ENCODE assay signal across 13 cellular contexts in genomic region chr16:88356727-88357199, GRCh38. TPM values are rescaled to one million over a fixed set of nuclear protein-coding genes. Genes with fewer than 3 reads are reported as not detected.
"Had no signal": no experiment of that assay in that cellular context is flagged by ENCODE, and none has a peak within 500 bp of the region (broad histone marks: within the 10 kb centered on the region; RNA-seq: fewer than 3 reads in every experiment).

No MANE protein-coding gene starts in this region.

- ATAC-seq: effector memory CD8-positive, alpha-beta T cell; stimulated activated naive CD8-positive, alpha-beta T cell treated with anti-CD3 and anti-CD28 coated beads, Interleukin-15, Interleukin-2, amounts not matched to agents 100 U/mL and 50 U/mL, for 24 hours had no signal

- H3K27me3 ChIP-seq: hepatocyte had no signal

- H3K36me3 ChIP-seq: tibial artery, WERI-Rb-1 had no signal

- H3K4me3 ChIP-seq: hepatocyte, tibial artery had no signal

- H3K9me3 ChIP-seq: tibial artery had no signal

- H3K9me3 Mint-ChIP-seq: effector memory CD8-positive, alpha-beta T cell had no signal

- H3K4me3 Mint-ChIP-seq: activated naive CD8-positive, alpha-beta T cell; effector memory CD8-positive, alpha-beta T cell had no signal

- DNase-seq: activated CD4-positive, alpha-beta T cell treated with anti-CD3 and anti-CD28 coated beads for 1 hour; activated CD4-positive, alpha-beta T cell treated with anti-CD3 and anti-CD28 coated beads, Interleukin-2, amount 50 U/mL, for 4 hours; dermis blood vessel endothelial cell; effector memory CD8-positive, alpha-beta T cell; stimulated activated naive CD8-positive, alpha-beta T cell treated with anti-CD3 and anti-CD28 coated beads, Interleukin-15, Interleukin-2, amounts not matched to agents 100 U/mL and 50 U/mL, for 24 hours; substantia nigra; SW 1271; T-helper 2 cell; tibial artery had no signal

- H3K4me1 ChIP-seq: tibial artery had no signal

- H3K27ac ChIP-seq: hepatocyte, tibial artery had no signal

- H3K36me3 Mint-ChIP-seq: activated naive CD8-positive, alpha-beta T cell had no signal

- H3K27ac Mint-ChIP-seq: activated naive CD8-positive, alpha-beta T cell; effector memory CD8-positive, alpha-beta T cell had no signal

RNA-seq across cellular contexts. Expression of gene ZNF469, which starts 26.0 kb away (rescaled TPM):
- polyA plus RNA-seq: neural cell had no signal
